Comparison of ENCODE assay signal across 1 cellular context in genomic region chr2:149383340-149383739, GRCh38.
A peak's percentile ranks its signal among the peaks of the same experiment; 100 is the strongest.
TF ChIP-seq lines count a peak whose summit lies in the region.

No MANE protein-coding gene starts in this region.

TF ChIP-seq in IMR-90, 13 proteins besides CTCF, POLR2A, EP300 and RAD21:
- no peak for TF ChIP-seq BHLHE40 (IDR thresholded peaks at IDR 0.05; ENCODE audit: low read depth, low read length)
- 0 out of 2 replicates have a peak, but pooled peaks have one; percentile 11 for TF ChIP-seq CEBPB (IDR thresholded peaks at IDR 0.05; ENCODE audit: low read depth, low read length)
- no peak for TF ChIP-seq MAFK (IDR thresholded peaks at IDR 0.05; ENCODE audit: low read depth, low read length)
